In genomic region chr20:22289442-22289841, GRCh38 we compare ENCODE assay signal across 32 cellular contexts.
"Had no signal": no experiment of that assay in that cellular context is flagged by ENCODE, and none has a peak within 500 bp of the region (broad histone marks: within the 10 kb centered on the region; RNA-seq: fewer than 3 reads in every experiment).

No MANE protein-coding gene starts in this region.

- H3K36me3 ChIP-seq: ascending aorta, gastrocnemius medialis, WERI-Rb-1 had no signal

- H3K27ac ChIP-seq: ascending aorta, coronary artery, dorsolateral prefrontal cortex, gastrocnemius medialis, WERI-Rb-1 had no signal

- H3K27me3 ChIP-seq: ascending aorta, gastrocnemius medialis had no signal

- H3K9me3 ChIP-seq: ascending aorta, gastrocnemius medialis had no signal

- H3K4me1 ChIP-seq: ascending aorta, gastrocnemius medialis had no signal

- H3K9me3 Mint-ChIP-seq: activated B cell treated with CpG ODN at 0.5 μM for 24 hours; activated naive CD8-positive, alpha-beta T cell treated with anti-CD3 and anti-CD28 coated beads, Interleukin-2, amount 10 ng/mL, durations not matched to agents 7 days and 5 days; dendritic cell treated with granulocyte-macrophage colony-stimulating factor and Interleukin-4, amounts not matched to agents 40 ng/mL and 50 ng/mL, for 4 days; endodermal cell had no signal

- H3K4me1 Mint-ChIP-seq: activated B cell treated with CpG ODN at 0.5 μM for 24 hours; activated CD8-positive, alpha-beta memory T cell treated with anti-CD3 and anti-CD28 coated beads, Interleukin-2, amount 10 ng/mL, durations not matched to agents 7 days and 5 days; activated naive CD4-positive, alpha-beta T cell treated with anti-CD3 and anti-CD28 coated beads, Interleukin-2, amount 10 ng/mL, durations not matched to agents 7 days and 5 days; activated naive CD8-positive, alpha-beta T cell treated with anti-CD3 and anti-CD28 coated beads, Interleukin-2, amount 10 ng/mL, durations not matched to agents 7 days and 5 days; brain; central memory CD8-positive, alpha-beta T cell; endodermal cell; T-helper 17 cell had no signal

- H3K4me3 Mint-ChIP-seq: activated B cell treated with CpG ODN at 0.5 μM for 24 hours; activated CD4-positive, alpha-beta memory T cell treated with anti-CD3 and anti-CD28 coated beads for 36 hours; activated CD8-positive, alpha-beta memory T cell treated with anti-CD3 and anti-CD28 coated beads, Interleukin-2, amount 10 ng/mL, durations not matched to agents 7 days and 5 days; activated CD8-positive, alpha-beta T cell treated with anti-CD3 and anti-CD28 coated beads, Interleukin-2, amount 10 ng/mL, durations not matched to agents 7 days and 5 days; activated naive CD4-positive, alpha-beta T cell treated with anti-CD3 and anti-CD28 coated beads, Interleukin-2, amount 10 ng/mL, durations not matched to agents 7 days and 5 days; activated naive CD8-positive, alpha-beta T cell treated with anti-CD3 and anti-CD28 coated beads, Interleukin-2, amount 10 ng/mL, durations not matched to agents 7 days and 5 days; activated T-helper 1 cell treated with anti-CD3 and anti-CD28 coated beads, Interleukin-12 subunit alpha, Interleukin-12 subunit beta, Interleukin-2, Interleukin-4 antibody, amounts not matched to agents 30 ng/mL and 10 ng/mL and 1 ng/mL, durations not matched to agents 14 hours and 24 hours and 36 hours; brain; central memory CD8-positive, alpha-beta T cell; dendritic cell treated with granulocyte-macrophage colony-stimulating factor and Interleukin-4, amounts not matched to agents 40 ng/mL and 50 ng/mL, for 4 days; endodermal cell; T-helper 17 cell; T-helper 2 cell treated with Interferon-gamma antibody and Interleukin-4, amounts not matched to agents 5 μg/mL and 100 μg/mL, for 36 hours had no signal

- H3K27me3 Mint-ChIP-seq: activated B cell treated with CpG ODN at 0.5 μM for 24 hours; activated CD4-positive, alpha-beta memory T cell treated with anti-CD3 and anti-CD28 coated beads for 36 hours; activated CD8-positive, alpha-beta memory T cell treated with anti-CD3 and anti-CD28 coated beads, Interleukin-2, amount 10 ng/mL, durations not matched to agents 7 days and 5 days; activated naive CD4-positive, alpha-beta T cell treated with anti-CD3 and anti-CD28 coated beads, Interleukin-2, amount 10 ng/mL, durations not matched to agents 7 days and 5 days; activated naive CD8-positive, alpha-beta T cell treated with anti-CD3 and anti-CD28 coated beads, Interleukin-2, amount 10 ng/mL, durations not matched to agents 7 days and 5 days; central memory CD8-positive, alpha-beta T cell; T-helper 17 cell had no signal

- H3K27ac Mint-ChIP-seq: activated B cell treated with CpG ODN at 0.5 μM for 24 hours; activated CD4-positive, alpha-beta memory T cell treated with anti-CD3 and anti-CD28 coated beads for 36 hours; activated CD8-positive, alpha-beta memory T cell treated with anti-CD3 and anti-CD28 coated beads, Interleukin-2, amount 10 ng/mL, durations not matched to agents 7 days and 5 days; activated CD8-positive, alpha-beta T cell treated with anti-CD3 and anti-CD28 coated beads, Interleukin-2, amount 10 ng/mL, durations not matched to agents 7 days and 5 days; activated naive CD4-positive, alpha-beta T cell treated with anti-CD3 and anti-CD28 coated beads, Interleukin-2, amount 10 ng/mL, durations not matched to agents 7 days and 5 days; activated naive CD4-positive, alpha-beta T cell treated with anti-CD3 and anti-CD28 coated beads, Interleukin-2, amount 50 U/mL, for 72 hours; activated naive CD8-positive, alpha-beta T cell treated with anti-CD3 and anti-CD28 coated beads, Interleukin-2, amount 10 ng/mL, durations not matched to agents 7 days and 5 days; activated T-helper 1 cell treated with anti-CD3 and anti-CD28 coated beads, Interleukin-12 subunit alpha, Interleukin-12 subunit beta, Interleukin-2, Interleukin-4 antibody, amounts not matched to agents 30 ng/mL and 10 ng/mL and 1 ng/mL, durations not matched to agents 14 hours and 24 hours and 36 hours; activated T-helper 2 cell treated with anti-CD3 and anti-CD28 coated beads, Interferon-gamma antibody, Interleukin-2, Interleukin-4, amounts not matched to agents 10 μg/mL and 5 μg/mL and 100 μg/mL, durations not matched to agents 14 hours and 24 hours and 36 hours; brain; dendritic cell treated with granulocyte-macrophage colony-stimulating factor and Interleukin-4, amounts not matched to agents 40 ng/mL and 50 ng/mL, for 4 days; endodermal cell; T-helper 17 cell; T-helper 2 cell treated with Interferon-gamma antibody and Interleukin-4, amounts not matched to agents 5 μg/mL and 100 μg/mL, for 36 hours had no signal

- H3K36me3 Mint-ChIP-seq: activated CD4-positive, alpha-beta memory T cell treated with anti-CD3 and anti-CD28 coated beads for 36 hours; activated CD8-positive, alpha-beta memory T cell treated with anti-CD3 and anti-CD28 coated beads, Interleukin-2, amount 10 ng/mL, durations not matched to agents 7 days and 5 days; activated naive CD4-positive, alpha-beta T cell treated with anti-CD3 and anti-CD28 coated beads, Interleukin-2, amount 10 ng/mL, durations not matched to agents 7 days and 5 days; activated naive CD4-positive, alpha-beta T cell treated with anti-CD3 and anti-CD28 coated beads, Interleukin-2, amount 50 U/mL, for 72 hours; activated naive CD8-positive, alpha-beta T cell treated with anti-CD3 and anti-CD28 coated beads, Interleukin-2, amount 10 ng/mL, durations not matched to agents 7 days and 5 days; brain had no signal

- H3K4me3 ChIP-seq: ascending aorta, coronary artery, dorsolateral prefrontal cortex, gastrocnemius medialis had no signal

- DNase-seq: activated B cell treated with CpG ODN at 0.5 μM for 24 hours; activated CD4-positive, alpha-beta memory T cell treated with anti-CD3 and anti-CD28 coated beads for 36 hours; activated CD4-positive, alpha-beta T cell treated with anti-CD3 and anti-CD28 coated beads for 48 hours; activated CD4-positive, alpha-beta T cell treated with anti-CD3 and anti-CD28 coated beads, Interleukin-2, amount 50 U/mL, for 1 hour; activated CD8-positive, alpha-beta memory T cell treated with anti-CD3 and anti-CD28 coated beads, Interleukin-2, amount 10 ng/mL, durations not matched to agents 7 days and 5 days; activated CD8-positive, alpha-beta memory T cell treated with anti-CD3 and anti-CD28 coated beads, Interleukin-2, amount 50 U/mL, for 4 hours; activated CD8-positive, alpha-beta T cell treated with anti-CD3 and anti-CD28 coated beads, Interleukin-2, amount 10 ng/mL, durations not matched to agents 7 days and 5 days; activated effector memory CD4-positive, alpha-beta T cell treated with anti-CD3 and anti-CD28 coated beads, Interleukin-2, amount 50 U/mL, for 16 hours; activated naive CD4-positive, alpha-beta T cell; activated naive CD4-positive, alpha-beta T cell treated with anti-CD3 and anti-CD28 coated beads, Interleukin-2, amount 10 ng/mL, durations not matched to agents 7 days and 5 days; activated naive CD8-positive, alpha-beta T cell treated with anti-CD3 and anti-CD28 coated beads, Interleukin-2, amount 10 ng/mL, durations not matched to agents 7 days and 5 days; activated T-cell treated with anti-CD3 and anti-CD28 coated beads, Interleukin-2, amount 50 U/mL, for 1 hour; activated T-cell treated with anti-CD3 and anti-CD28 coated beads, Interleukin-2, amount 50 U/mL, for 48 hours; dorsolateral prefrontal cortex; effector memory CD4-positive, alpha-beta T cell; endodermal cell; foreskin fibroblast; gastrocnemius medialis; glutamatergic neuron; T-helper 1 cell; T-helper 17 cell; T1000; WERI-Rb-1 had no signal
